ENCODE assay signal across 8 cellular contexts in genomic region chr1:25796807-25797458, GRCh38. TPM values are rescaled to one million over a fixed set of nuclear protein-coding genes. Genes with fewer than 3 reads are reported as not detected.
DNase-seq lines count a peak whose midpoint lies in the region; ATAC-seq and TF ChIP-seq lines count a peak whose summit lies in the region.

No MANE protein-coding gene starts in this region.

- H3K36me3 Mint-ChIP-seq in activated naive CD8-positive, alpha-beta T cell treated with anti-CD3 and anti-CD28 coated beads for 36 hours, result peaks cover 9% of the 10 kb centered on the region

- WGBS in aorta, 2 donors, result 10 to 20% methylated on average over 18 to 19 of the region's 19 CpGs

- H3K27me3 ChIP-seq in cardiac muscle cell, result no peaks in the 10 kb centered on the region
- H3K27me3 ChIP-seq in rectal smooth muscle tissue (ENCODE audit: control insufficient read depth, insufficient read depth, low read length), result no peaks in the 10 kb centered on the region
- H3K27me3 ChIP-seq in aorta (ENCODE audit: control insufficient read depth in 1 of 2, insufficient read depth in 2 of 2, low read length in 1 of 2), result no peaks in the 10 kb centered on the region

- no peak overlapping the region for H3K9ac ChIP-seq in rectal smooth muscle tissue (ENCODE audit: low read length)

- DNase-seq in ELF-1 (ENCODE audit: low read depth, low spot score) (peak; percentile 89), NCI-H1417 treated with DMSO at 0.1 percent for 48 hours (lab: John Stamatoyannopoulos, UW) (peak; percentile 63), SW480 (ENCODE audit: low spot score) (peak; percentile 62), cardiac muscle cell (ENCODE audit: low read depth in 1 of 2, low spot score in 1 of 2) (peak; percentile 82 to 88), aorta (peak; percentile 91 to 95), OCI-M2 (lab: John Stamatoyannopoulos, UW; ENCODE audit: unreplicated experiment) (no peak)
- DNase-seq in activated naive CD8-positive, alpha-beta T cell treated with anti-CD3 and anti-CD28 coated beads for 36 hours, result peak; percentile 80

- peak; percentile 77 for TF ChIP-seq CTCF in cardiac muscle cell (IDR thresholded peaks at IDR 0.05; ENCODE audit: low read depth, low read length)

- H3K4me3 ChIP-seq in cardiac muscle cell (no peak overlapping the region), rectal smooth muscle tissue (ENCODE audit: low read length) (no peak overlapping the region), aorta (ENCODE audit: low read length in 2 of 2) (no peak overlapping the region)

- H3K36me3 ChIP-seq in cardiac muscle cell (no peaks in the 10 kb centered on the region), rectal smooth muscle tissue (ENCODE audit: control insufficient read depth, insufficient read depth, low read length) (no peaks in the 10 kb centered on the region), aorta (ENCODE audit: control insufficient read depth in 1 of 2, insufficient read depth in 2 of 2, low read length in 1 of 2) (no peaks in the 10 kb centered on the region)

- no peaks in the 10 kb centered on the region for H3K9me3 ChIP-seq in cardiac muscle cell (ENCODE audit: low read depth)
- H3K9me3 ChIP-seq in aorta (ENCODE audit: control insufficient read depth, low read length), result no peaks in the 10 kb centered on the region

- H3K4me1 ChIP-seq in cardiac muscle cell (ENCODE audit: low read depth), result peaks cover 25% of the 10 kb centered on the region
- peaks cover 11% of the 10 kb centered on the region for H3K4me1 ChIP-seq in rectal smooth muscle tissue (ENCODE audit: control insufficient read depth, insufficient read depth, low read length)
- no peaks in the 10 kb centered on the region for H3K4me1 ChIP-seq in aorta (ENCODE audit: control insufficient read depth in 1 of 2, insufficient read depth in 2 of 2, low read length in 2 of 2)

- intact Hi-C loops in aorta (cut with DNase I), result loop anchor here (2.0 to 5.0 kb wide), 5 partner anchors 110 to 250 kb away; partner anchors contain the start of gene MAN1C1 (in 2 of the 2)

- peak overlapping the region; percentile 42 for H3K4me3 Mint-ChIP-seq in activated naive CD8-positive, alpha-beta T cell treated with anti-CD3 and anti-CD28 coated beads for 36 hours

- peak; percentile 70 for ATAC-seq in aorta (ENCODE audit: low FRiP score)

- peak overlapping the region; percentile 57 for H3K27ac Mint-ChIP-seq in activated naive CD8-positive, alpha-beta T cell treated with anti-CD3 and anti-CD28 coated beads for 36 hours

- H3K27ac ChIP-seq in cardiac muscle cell, result no peak overlapping the region
- peak overlapping the region; percentile 4 for H3K27ac ChIP-seq in rectal smooth muscle tissue (ENCODE audit: low read depth, low read length)
- H3K27ac ChIP-seq in aorta (ENCODE audit: low read depth in 1 of 2, low read length in 2 of 2), result no peak overlapping the region

- H3K27me3 Mint-ChIP-seq in activated naive CD8-positive, alpha-beta T cell treated with anti-CD3 and anti-CD28 coated beads for 36 hours, result no peaks in the 10 kb centered on the region

- H3K4me1 Mint-ChIP-seq in activated naive CD8-positive, alpha-beta T cell treated with anti-CD3 and anti-CD28 coated beads for 36 hours, result peaks cover 44% of the 10 kb centered on the region

- no peaks in the 10 kb centered on the region for H3K9me3 Mint-ChIP-seq in activated naive CD8-positive, alpha-beta T cell treated with anti-CD3 and anti-CD28 coated beads for 36 hours

RNA-seq across cellular contexts. Expression of gene SELENON, which starts 3.1 kb away (rescaled TPM):
- 10 to 100 TPM; 15.0 to 15.6 TPM for total RNA-seq in activated naive CD8-positive, alpha-beta T cell treated with anti-CD3 and anti-CD28 coated beads for 36 hours
- total RNA-seq in cardiac muscle cell (97.3 and 123 TPM in 2 replicates), aorta (10 to 100 TPM; 68.0 to 79.4 TPM)
- polyA plus RNA-seq in cardiac muscle cell (111 and 130 TPM in 2 replicates), aorta (10 to 100 TPM; 13.1 to 36.9 TPM)

RNA-seq across cellular contexts. Expression of gene MTFR1L, which starts 22.8 kb away (rescaled TPM):
- 10 to 100 TPM; 23.3 to 23.4 TPM for total RNA-seq in activated naive CD8-positive, alpha-beta T cell treated with anti-CD3 and anti-CD28 coated beads for 36 hours
- total RNA-seq in cardiac muscle cell, result 158 and 197 TPM in 2 replicates
- polyA plus RNA-seq in cardiac muscle cell, result 251 and 266 TPM in 2 replicates
- 10 to 100 TPM; 54.0 to 59.6 TPM for total RNA-seq in aorta
- 10 to 100 TPM; 52.2 to 72.3 TPM for polyA plus RNA-seq in aorta
